Comparison of ENCODE assay signal across 36 cellular contexts in genomic region chr2:100845141-100845991, GRCh38. TPM values are rescaled to one million over a fixed set of nuclear protein-coding genes. Genes with fewer than 3 reads are reported as not detected.
DNase-seq lines count a peak whose midpoint lies in the region; ATAC-seq, FAIRE-seq and TF ChIP-seq lines count a peak whose summit lies in the region.
"Had no signal": no experiment of that assay in that cellular context is flagged by ENCODE, and none has a peak within 500 bp of the region (broad histone marks: within the 10 kb centered on the region; RNA-seq: fewer than 3 reads in every experiment).

No MANE protein-coding gene starts in this region.

- H3K27ac ChIP-seq in RWPE1: 0 out of 2 replicates have a peak overlapping the region, but pooled peaks have one; percentile 11
- H3K27ac ChIP-seq in HepG2 (ENCODE audit: extremely low read length, insufficient read depth, low read length): no peak overlapping the region
- no peak overlapping the region for H3K27ac ChIP-seq in stomach
- H3K27ac ChIP-seq: BLaER1, colonic mucosa, lower lobe of right lung, Peyer's patch, SJCRH30, thoracic aorta, uterus had no signal

- H3K36me3 ChIP-seq in HepG2 (replicated peaks in 1 of 2; ENCODE audit: control insufficient read depth in 1 of 2, insufficient read depth in 2 of 2, low read length in 2 of 2) (peaks cover 4 to 33% of the 10 kb centered on the region in 2 experiments; a peak in 3 of 5 replicates), stomach (no peaks in the 10 kb centered on the region)
- H3K36me3 ChIP-seq: BLaER1, colonic mucosa, lower lobe of right lung, Peyer's patch, SJCRH30, thoracic aorta, uterus had no signal

- ATAC-seq in Right ventricle myocardium inferior (peak; percentile 89), HepG2 (peak; percentile 39; the same call in 2 of the 3 replicates), GM18502 (IDR thresholded peaks at IDR 0.05; ENCODE audit: poor library complexity, unreplicated experiment) (no peak), GM18870 (IDR thresholded peaks at IDR 0.05; ENCODE audit: unreplicated experiment) (no peak), HG03025 (IDR thresholded peaks at IDR 0.05; ENCODE audit: low FRiP score, unreplicated experiment) (no peak)
- ATAC-seq: HCT116; lower lobe of right lung; naive thymus-derived CD4-positive, alpha-beta T cell had no signal

- H3K9me3 ChIP-seq in HepG2 (ENCODE audit: low read length) (peaks cover 10% of the 10 kb centered on the region; the same call in 1 of the 2 replicates), stomach (no peaks in the 10 kb centered on the region)
- H3K9me3 ChIP-seq: BLaER1, colonic mucosa, lower lobe of right lung, Peyer's patch, SJCRH30, thoracic aorta, uterus had no signal

- WGBS in HepG2 (ENCODE audit: low lambda C conversion rate): 98% methylated on average over 4 of the region's 5 CpGs
- 76 to 92% (median 82%) methylated on average over 4 to 5 of the region's 5 CpGs for WGBS in stomach, 5 donors

- intact Hi-C loops in Right ventricle myocardium inferior (cut with DNase I): loop anchor here (1.0 kb wide), 1 partner anchor 60 kb away; no protein-coding TSS in a partner anchor
- intact Hi-C loops in HepG2 (cut with micrococcal nuclease; ENCODE audit: unreplicated experiment): no loop called here
- intact Hi-C loops in stomach (cut with DNase I; ENCODE audit: low total_unique reads): no loop called here

- DNase-seq in RWPE1 (ENCODE audit: low spot score): no peak
- DNase-seq in Right ventricle myocardium inferior (ENCODE audit: missing footprints): no peak
- DNase-seq in HepG2 (ENCODE audit: low spot score): no peak
- DNase-seq in stomach: peak; percentile 76
- DNase-seq: activated CD4-positive, alpha-beta T cell treated with anti-CD3 and anti-CD28 coated beads, Interleukin-2, amount 10 ng/mL, durations not matched to agents 24 days and 14 days; activated CD8-positive, alpha-beta memory T cell treated with anti-CD3 and anti-CD28 coated beads for 24 hours; activated naive CD8-positive, alpha-beta T cell treated with anti-CD3 and anti-CD28 coated beads for 36 hours; activated T-cell treated with anti-CD3 and anti-CD28 coated beads for 4 hours; colonic mucosa; DMS153; effector memory CD4-positive, alpha-beta T cell; glutamatergic neuron; Karpas-422; lower lobe of right lung; midbrain; naive thymus-derived CD4-positive, alpha-beta T cell; NCI-H1436; NCI-H2081 treated with DMSO at 0.1 percent for 48 hours; NCI-H226; NCI-H69; occipital lobe; Peyer's patch; SJCRH30; stimulated activated naive CD4-positive, alpha-beta T cell treated with Interleukin-2 at 50 U/mL for 16 hours; T1000; uterus had no signal

- TF ChIP-seq EP300 in HepG2 (IDR thresholded peaks at IDR 0.05; ENCODE audit: low read depth in 2 of 2, low read length in 2 of 2) (no peak), HepG2 (CRISPR knock-in tag; IDR thresholded peaks at IDR 0.05; ENCODE audit: borderline replicate concordance) (no peak), stomach (IDR thresholded peaks at IDR 0.05) (no peak)

- BruUV-seq in HepG2 (replicated peaks; lab: Mats Ljungman, UMichigan): no TSS peak

- no peak overlapping the region for H2AFZ ChIP-seq in HepG2 (ENCODE audit: low read length)

- H3K9ac ChIP-seq in HepG2 (ENCODE audit: insufficient read depth, low read depth, low read length): no peak overlapping the region
- H3K9ac ChIP-seq: BLaER1 had no signal

- H3K4me1 ChIP-seq in HepG2 (ENCODE audit: insufficient read depth, low read length) (peaks cover 25% of the 10 kb centered on the region), stomach (peaks cover 5 to 35% (median 17%) of the 10 kb centered on the region in 4 donors)
- H3K4me1 ChIP-seq: BLaER1, colonic mucosa, lower lobe of right lung, SJCRH30, uterus had no signal

- H3K79me2 ChIP-seq in HepG2 (ENCODE audit: insufficient read depth, low read length): peaks cover 89% of the 10 kb centered on the region

- no peak for FAIRE-seq in HepG2 (lab: Jason Lieb, UNC)
- FAIRE-seq: bronchial epithelial cell, GM12891, keratinocyte had no signal

- in situ Hi-C loops in HepG2 (cut with HindIII; ENCODE audit: extremely low pct_ligation_motif_present, low pct_unique_long_range_greater_than_20kb): no loop called here

- H3K27me3 ChIP-seq in HepG2 (ENCODE audit: control insufficient read depth in 1 of 2, insufficient read depth in 2 of 2, low read length in 2 of 2) (no peaks in the 10 kb centered on the region), stomach (no peaks in the 10 kb centered on the region)
- H3K27me3 ChIP-seq: BLaER1, colonic mucosa, Peyer's patch, uterus had no signal

- H3K4me2 ChIP-seq in HepG2 (ENCODE audit: low read depth, low read length): no peak overlapping the region
- H3K4me2 ChIP-seq: BLaER1, smooth muscle cell had no signal

- H3K4me3 ChIP-seq in HepG2 (replicated peaks in 1 of 3; ENCODE audit: insufficient read depth in 1 of 3, low read depth in 2 of 3, low read length in 3 of 3) (no peak overlapping the region), stomach (no peak overlapping the region)
- H3K4me3 ChIP-seq: BLaER1, colonic mucosa, lower lobe of right lung, Peyer's patch, SJCRH30, smooth muscle cell, thoracic aorta, uterus had no signal

- CTCF ChIA-PET in RWPE1 (lab: Yijun Ruan, JAX) (interaction anchor here (0.9 to 1.1 kb wide), 2 partner anchors 30 to 43 kb away, joined by 3 read pairs; no protein-coding TSS in a partner anchor), HepG2 (lab: Yijun Ruan, JAX; ENCODE audit: low intra/inter-chr PET ratio, low total read pairs) (no interaction called here)

- peaks cover 34% of the 10 kb centered on the region; the same call in 1 of the 2 replicates for H4K20me1 ChIP-seq in HepG2 (ENCODE audit: insufficient read depth, low read length)
- H4K20me1 ChIP-seq: BLaER1 had no signal

- TF ChIP-seq RAD21 in HepG2 (CRISPR knock-in tag; IDR thresholded peaks at IDR 0.05): no peak

- POLR2A ChIA-PET in RWPE1 (lab: Yijun Ruan, JAX; ENCODE audit: low non-redundant PET) (no interaction called here), HepG2 (lab: Yijun Ruan, JAX) (no interaction called here)

- TF ChIP-seq CTCF in RWPE1 (conservative IDR thresholded peaks at IDR 0.05; ENCODE audit: low read depth) (no peak), HepG2 (CRISPR knock-in tag; IDR thresholded peaks at IDR 0.05) (no peak), stomach (IDR thresholded peaks at IDR 0.05) (no peak)

- no peak for TF ChIP-seq POLR2A in HepG2 (IDR thresholded peaks at IDR 0.05; ENCODE audit: insufficient read depth in 1 of 2, low read depth in 2 of 2, low read length in 2 of 2)
- TF ChIP-seq POLR2A in stomach (IDR thresholded peaks at IDR 0.05): no peak

TF ChIP-seq in HepG2, 621 proteins besides CTCF, POLR2A, EP300 and RAD21 (continues in another document):
- TF ChIP-seq AGO2 (optimal IDR thresholded peaks at IDR 0.05; ENCODE audit: low read depth, low read length): peak; percentile 51
- TF ChIP-seq KLF11 (CRISPR knock-in tag; IDR thresholded peaks at IDR 0.05): no peak
- no peak for TF ChIP-seq KDM4B (CRISPR knock-in tag; IDR thresholded peaks at IDR 0.05)
- TF ChIP-seq THAP7 (CRISPR knock-in tag; IDR thresholded peaks at IDR 0.05): 0 out of 2 replicates have a peak, but pooled peaks have one; percentile 49
- TF ChIP-seq ATM (IDR thresholded peaks at IDR 0.05; ENCODE audit: borderline replicate concordance): no peak
- no peak for TF ChIP-seq PHF5A (CRISPR knock-in tag; IDR thresholded peaks at IDR 0.05; ENCODE audit: low read depth, unreplicated experiment)
- no peak for TF ChIP-seq HOXA7 (CRISPR knock-in tag; IDR thresholded peaks at IDR 0.05)
- no peak for TF ChIP-seq NFATC3 (CRISPR knock-in tag; IDR thresholded peaks at IDR 0.05)
- no peak for TF ChIP-seq FOXA1 (IDR thresholded peaks at IDR 0.05)
- 0 out of 2 replicates have a peak, but pooled peaks have one; percentile 11 for TF ChIP-seq FOXA1 (CRISPR knock-in tag; IDR thresholded peaks at IDR 0.05)
- peak; percentile 100 for TF ChIP-seq ZNF792 (CRISPR knock-in tag; IDR thresholded peaks at IDR 0.05)
- no peak for TF ChIP-seq DRAP1 (CRISPR knock-in tag; IDR thresholded peaks at IDR 0.05)

RNA-seq across cellular contexts. Expression of gene NPAS2, which starts 25.4 kb away (rescaled TPM):
- total RNA-seq in Right ventricle myocardium inferior: 38.0 TPM
- total RNA-seq in HepG2 (2016; rRNA removed; fragmentation: Illumina TruSeq; extraction: Trizol): 14.8 and 16.8 TPM in 2 replicates
- 22.8 and 25.5 TPM in 2 replicates for total RNA-seq in HepG2 (2016; cell fraction: cytosol; rRNA removed; fragmentation: Illumina TruSeq; extraction: Trizol; ENCODE audit: low read depth)
- total RNA-seq in HepG2 (2016; cell fraction: insoluble cytoplasmic fraction; rRNA removed; fragmentation: Illumina TruSeq; extraction: Trizol): 15.0 and 18.3 TPM in 2 replicates
- 27.5 and 27.7 TPM in 2 replicates for total RNA-seq in HepG2 (2016; cell fraction: membrane; rRNA removed; fragmentation: Illumina TruSeq; extraction: Trizol)
- total RNA-seq in HepG2 (2016; cell fraction: nucleus; rRNA removed; fragmentation: Illumina TruSeq; extraction: Trizol): 28.5 and 41.7 TPM in 2 replicates
- 37.5 and 48.9 TPM in 2 replicates for polyA plus RNA-seq in HepG2 (2011; rRNA removed)
- polyA plus RNA-seq in HepG2 (2011; cell fraction: cytosol; rRNA removed): 22.7 and 29.0 TPM in 2 replicates
- polyA plus RNA-seq in HepG2 (2011; cell fraction: nucleus; rRNA removed): 178 and 216 TPM in 2 replicates
- polyA plus RNA-seq in HepG2 (2012): 24.2 and 33.9 TPM in 2 replicates
- polyA plus RNA-seq in HepG2 (2016; cell fraction: cytosol; fragmentation: Illumina TruSeq; extraction: Trizol; ENCODE audit: low read depth): 23.0 and 27.5 TPM in 2 replicates
- 31.5 and 44.8 TPM in 2 replicates for polyA plus RNA-seq in HepG2 (2016; cell fraction: insoluble cytoplasmic fraction; fragmentation: Illumina TruSeq; extraction: Trizol; ENCODE audit: low read depth)
- 52.0 and 66.4 TPM in 2 replicates for polyA plus RNA-seq in HepG2 (2016; cell fraction: membrane; fragmentation: Illumina TruSeq; extraction: Trizol; ENCODE audit: low read depth)
- 112 and 136 TPM in 2 replicates for polyA plus RNA-seq in HepG2 (2016; cell fraction: nucleus; fragmentation: Illumina TruSeq; extraction: Trizol; ENCODE audit: insufficient read depth, low read depth)
- polyA minus RNA-seq in HepG2 (2011; rRNA and poly(A)+ RNA removed; ENCODE audit: low replicate concordance): 6.3 and 50.0 TPM in 2 replicates
- 39.0 and 60.4 TPM in 2 replicates for polyA minus RNA-seq in HepG2 (2011; cell fraction: cytosol; rRNA and poly(A)+ RNA removed)
- 83.3 and 89.8 TPM in 2 replicates for polyA minus RNA-seq in HepG2 (2011; cell fraction: nucleus; rRNA and poly(A)+ RNA removed)
- 100 to 1,000 TPM in 1 of 5 donors, 10 to 100 TPM in 4; 18.0 to 148 (median 33.9) TPM for total RNA-seq in stomach
- 10 to 100 TPM; 13.1 to 32.2 (median 23.7) TPM for polyA plus RNA-seq in stomach

Comparison
In these comparisons a context has a peak if more than half of its experiments do, and no peak if none do; other contexts are left out.
1. ATAC-seq: peak in Right ventricle myocardium inferior (single experiment) and HepG2 (single experiment); none in GM18502 (single experiment), GM18870 (single experiment) and HG03025 (single experiment).